Comparison of ENCODE assay signal across 23 cellular contexts in genomic region chr3:113279686-113280085, GRCh38.
"Had no signal": no experiment of that assay in that cellular context is flagged by ENCODE, and none has a peak within 500 bp of the region (broad histone marks: within the 10 kb centered on the region; RNA-seq: fewer than 3 reads in every experiment).

No MANE protein-coding gene starts in this region.

- H3K36me3 ChIP-seq: colonic mucosa, gastrocnemius medialis, transverse colon had no signal

- H3K9me3 ChIP-seq: colonic mucosa, esophagus squamous epithelium, gastrocnemius medialis, sigmoid colon, transverse colon had no signal

- DNase-seq: activated CD4-positive, CD25-positive, alpha-beta regulatory T cell treated with anti-CD3 and anti-CD28 coated beads, Interleukin-2, amount 50 U/mL, for 72 hours; activated CD8-positive, alpha-beta memory T cell treated with anti-CD3 and anti-CD28 coated beads, Interleukin-2, amount 50 U/mL, for 48 hours; activated naive CD4-positive, alpha-beta T cell treated with anti-CD3 and anti-CD28 coated beads for 36 hours; activated naive CD8-positive, alpha-beta T cell treated with anti-CD3 and anti-CD28 coated beads, Interleukin-2, amount 10 ng/mL, durations not matched to agents 7 days and 5 days; activated T-cell treated with anti-CD3 and anti-CD28 coated beads, Interleukin-2, amount 50 U/mL, for 4 hours; amniotic stem cell; colonic mucosa; dorsolateral prefrontal cortex; effector memory CD8-positive, alpha-beta T cell; esophagus squamous epithelium; gastrocnemius medialis; head of caudate nucleus; hypothalamus; left colon; sigmoid colon; stimulated activated CD4-positive, alpha-beta T cell treated with anti-CD3 and anti-CD28 coated beads, Interleukin-2, amount 100 ng/mL, for 48 hours; stimulated activated CD8-positive, alpha-beta memory T cell treated with anti-CD3 and anti-CD28 coated beads, Interleukin-4, amount 100 ng/mL, for 48 hours; stimulated activated naive B cell treated with anti-CD40 and anti-IgM and Interleukin-4, amounts not matched to agents 10 μg/mL and 1 μg/mL and 100 μg/mL, for 72 hours; transverse colon had no signal

- H3K4me1 ChIP-seq: colonic mucosa had no signal

- H3K27me3 ChIP-seq: colonic mucosa, dorsolateral prefrontal cortex, esophagus squamous epithelium, gastrocnemius medialis, sigmoid colon, transverse colon had no signal

- H3K36me3 Mint-ChIP-seq: activated naive CD8-positive, alpha-beta T cell treated with anti-CD3 and anti-CD28 coated beads, Interleukin-2, amount 10 ng/mL, durations not matched to agents 7 days and 5 days; memory B cell; stimulated activated naive B cell treated with anti-CD40 and anti-IgM and Interleukin-4, amounts not matched to agents 10 μg/mL and 1 μg/mL and 100 μg/mL, for 72 hours had no signal

- H3K9me3 Mint-ChIP-seq: activated naive CD4-positive, alpha-beta T cell treated with anti-CD3 and anti-CD28 coated beads for 36 hours; activated naive CD8-positive, alpha-beta T cell treated with anti-CD3 and anti-CD28 coated beads, Interleukin-2, amount 10 ng/mL, durations not matched to agents 7 days and 5 days; activated T-cell treated with anti-CD3 and anti-CD28 coated beads, Interleukin-2, amount 50 U/mL, for 4 hours; effector memory CD8-positive, alpha-beta T cell; memory B cell; stimulated activated naive B cell treated with anti-CD40 and anti-IgM and Interleukin-4, amounts not matched to agents 10 μg/mL and 1 μg/mL and 100 μg/mL, for 72 hours; T-helper 2 cell treated with Interferon-gamma antibody and Interleukin-4, amounts not matched to agents 5 μg/mL and 100 μg/mL, for 36 hours had no signal

- H3K27ac Mint-ChIP-seq: activated naive CD4-positive, alpha-beta T cell treated with anti-CD3 and anti-CD28 coated beads for 36 hours; activated naive CD8-positive, alpha-beta T cell treated with anti-CD3 and anti-CD28 coated beads, Interleukin-2, amount 10 ng/mL, durations not matched to agents 7 days and 5 days; effector memory CD8-positive, alpha-beta T cell; memory B cell; T-helper 2 cell treated with Interferon-gamma antibody and Interleukin-4, amounts not matched to agents 5 μg/mL and 100 μg/mL, for 36 hours had no signal

- H3K27me3 Mint-ChIP-seq: memory B cell; stimulated activated naive B cell treated with anti-CD40 and anti-IgM and Interleukin-4, amounts not matched to agents 10 μg/mL and 1 μg/mL and 100 μg/mL, for 72 hours had no signal

- H3K4me3 Mint-ChIP-seq: activated naive CD4-positive, alpha-beta T cell treated with anti-CD3 and anti-CD28 coated beads for 36 hours; activated naive CD8-positive, alpha-beta T cell treated with anti-CD3 and anti-CD28 coated beads, Interleukin-2, amount 10 ng/mL, durations not matched to agents 7 days and 5 days; activated T-cell treated with anti-CD3 and anti-CD28 coated beads, Interleukin-2, amount 50 U/mL, for 4 hours; effector memory CD8-positive, alpha-beta T cell; memory B cell; stimulated activated naive B cell treated with anti-CD40 and anti-IgM and Interleukin-4, amounts not matched to agents 10 μg/mL and 1 μg/mL and 100 μg/mL, for 72 hours; T-helper 2 cell treated with Interferon-gamma antibody and Interleukin-4, amounts not matched to agents 5 μg/mL and 100 μg/mL, for 36 hours had no signal

- H3K27ac ChIP-seq: colonic mucosa, dorsolateral prefrontal cortex, gastrocnemius medialis, transverse colon, VCaP had no signal

- ATAC-seq: activated T-cell treated with anti-CD3 and anti-CD28 coated beads, Interleukin-2, amount 50 U/mL, for 4 hours; effector memory CD8-positive, alpha-beta T cell; gastrocnemius medialis; left colon; stimulated activated naive B cell treated with anti-CD40 and anti-IgM and Interleukin-4, amounts not matched to agents 10 μg/mL and 1 μg/mL and 100 μg/mL, for 72 hours had no signal

- H3K4me3 ChIP-seq: colonic mucosa, dorsolateral prefrontal cortex, esophagus squamous epithelium, gastrocnemius medialis, sigmoid colon, smooth muscle cell, transverse colon had no signal
